Comparison of ENCODE assay signal across 8 cellular contexts in genomic region chr15:88465633-88466219, GRCh38. TPM values are rescaled to one million over a fixed set of nuclear protein-coding genes. Genes with fewer than 3 reads are reported as not detected.
DNase-seq lines count a peak whose midpoint lies in the region; ATAC-seq and TF ChIP-seq lines count a peak whose summit lies in the region.

No MANE protein-coding gene starts in this region.

- no peaks in the 10 kb centered on the region for H3K9me3 ChIP-seq in spleen

- peak overlapping the region in 1 of 8 donors; percentile 1 for H3K27ac ChIP-seq in spleen

- intact Hi-C loops in activated naive CD4-positive, alpha-beta T cell treated with anti-CD3 and anti-CD28 coated beads for 36 hours (cut with micrococcal nuclease): loop anchor here (5.0 kb wide), 3 partner anchors 208 to 432 kb away; partner anchors contain the start of genes HAPLN3 and NTRK3
- intact Hi-C loops in spleen (cut with DNase I; ENCODE audit: low total_unique reads): no loop called here

- H3K27me3 ChIP-seq in spleen (replicated peaks in 1 of 7): no peaks in the 10 kb centered on the region

- peaks cover 32% of the 10 kb centered on the region for H3K36me3 Mint-ChIP-seq in activated naive CD4-positive, alpha-beta T cell treated with anti-CD3 and anti-CD28 coated beads for 36 hours (ENCODE audit: low read depth)
- H3K36me3 Mint-ChIP-seq in T-cell: peaks cover 20% of the 10 kb centered on the region
- H3K36me3 Mint-ChIP-seq in stimulated activated naive B cell treated with anti-CD40 and anti-IgM and Interleukin-4, amounts not matched to agents 10 μg/mL and 1 μg/mL and 100 μg/mL, for 72 hours: peaks cover 11 to 30% of the 10 kb centered on the region in 2 donors

- peaks cover 0 to 64% (median 42%) of the 10 kb centered on the region in 6 donors for H3K36me3 ChIP-seq in spleen

- no peaks in the 10 kb centered on the region for H3K27me3 Mint-ChIP-seq in activated naive CD4-positive, alpha-beta T cell treated with anti-CD3 and anti-CD28 coated beads for 36 hours (ENCODE audit: low read depth)
- no peaks in the 10 kb centered on the region for H3K27me3 Mint-ChIP-seq in T-cell
- H3K27me3 Mint-ChIP-seq in stimulated activated naive B cell treated with anti-CD40 and anti-IgM and Interleukin-4, amounts not matched to agents 10 μg/mL and 1 μg/mL and 100 μg/mL, for 72 hours: no peaks in the 10 kb centered on the region

- CTCF ChIA-PET in activated naive CD4-positive, alpha-beta T cell treated with anti-CD3 and anti-CD28 coated beads for 36 hours (lab: Charles Lee): interaction anchor here (0.8 to 1.6 kb wide), 3 partner anchors 10 to 221 kb away, joined by 4 to 6 read pairs (median 4); no protein-coding TSS in a partner anchor
- CTCF ChIA-PET in T-cell (lab: Charles Lee): interaction anchor here in 1 of 2 donors (1.2 kb wide), 1 partner anchor 11 kb away, joined by 4 read pairs; no protein-coding TSS in a partner anchor

- peaks cover 29 to 64% (median 44%) of the 10 kb centered on the region in 6 donors for H3K4me1 ChIP-seq in spleen

- TF ChIP-seq CTCF in fibroblast of the aortic adventitia (IDR thresholded peaks at IDR 0.05; ENCODE audit: insufficient read depth, low read length): no peak
- no peak for TF ChIP-seq CTCF in spleen (IDR thresholded peaks at IDR 0.05 in 8 of 11, conservative IDR thresholded peaks at IDR 0.05 in 3 of 11)

- ATAC-seq in T-cell (replicated peaks in 1 of 4) (no peak), GM19035 (IDR thresholded peaks at IDR 0.05; ENCODE audit: unreplicated experiment) (no peak), HG03520 (IDR thresholded peaks at IDR 0.05; ENCODE audit: unreplicated experiment) (no peak)
- ATAC-seq in stimulated activated naive B cell treated with anti-CD40 and anti-IgM and Interleukin-4, amounts not matched to agents 10 μg/mL and 1 μg/mL and 100 μg/mL, for 72 hours (replicated peaks): no peak

- TF ChIP-seq POLR2A in spleen (IDR thresholded peaks at IDR 0.05): no peak

- H3K27ac Mint-ChIP-seq in activated naive CD4-positive, alpha-beta T cell treated with anti-CD3 and anti-CD28 coated beads for 36 hours: peak overlapping the region; percentile 77
- no peak overlapping the region for H3K27ac Mint-ChIP-seq in T-cell
- peak overlapping the region; percentile 59 for H3K27ac Mint-ChIP-seq in stimulated activated naive B cell treated with anti-CD40 and anti-IgM and Interleukin-4, amounts not matched to agents 10 μg/mL and 1 μg/mL and 100 μg/mL, for 72 hours

- H3K4me3 ChIP-seq in fibroblast of the aortic adventitia (ENCODE audit: low read depth, low read length) (no peak overlapping the region), spleen (peak overlapping the region in 2 of 8 donors; percentile 85 to 91)

- peaks cover 25% of the 10 kb centered on the region for H3K4me1 Mint-ChIP-seq in activated naive CD4-positive, alpha-beta T cell treated with anti-CD3 and anti-CD28 coated beads for 36 hours (ENCODE audit: low read depth)
- peaks cover 15 to 37% (median 37%) of the 10 kb centered on the region in 3 donors for H3K4me1 Mint-ChIP-seq in T-cell
- H3K4me1 Mint-ChIP-seq in stimulated activated naive B cell treated with anti-CD40 and anti-IgM and Interleukin-4, amounts not matched to agents 10 μg/mL and 1 μg/mL and 100 μg/mL, for 72 hours: peaks cover 14 to 26% of the 10 kb centered on the region in 2 donors

- WGBS in spleen, 5 donors: 83 to 94% (median 89%) methylated on average over 4 of the region's 4 CpGs

- POLR2A ChIA-PET in T-cell (lab: Charles Lee): no interaction called here

- H3K4me3 Mint-ChIP-seq in activated naive CD4-positive, alpha-beta T cell treated with anti-CD3 and anti-CD28 coated beads for 36 hours: peak overlapping the region; percentile 91
- H3K4me3 Mint-ChIP-seq in T-cell: peak overlapping the region; percentile 87 to 94 (median 93)
- H3K4me3 Mint-ChIP-seq in stimulated activated naive B cell treated with anti-CD40 and anti-IgM and Interleukin-4, amounts not matched to agents 10 μg/mL and 1 μg/mL and 100 μg/mL, for 72 hours: peak overlapping the region; percentile 25 to 97

- DNase-seq in activated naive CD4-positive, alpha-beta T cell treated with anti-CD3 and anti-CD28 coated beads for 36 hours: peak; percentile 45
- DNase-seq in activated naive CD4-positive, alpha-beta T cell (lab: John Stamatoyannopoulos, UW): no peak
- DNase-seq in T-cell: no peak
- DNase-seq in fibroblast of the aortic adventitia (ENCODE audit: low read depth): peak; percentile 30
- no peak for DNase-seq in stimulated activated naive B cell treated with anti-CD40 and anti-IgM and Interleukin-4, amounts not matched to agents 10 μg/mL and 1 μg/mL and 100 μg/mL, for 72 hours
- DNase-seq in spleen: no peak

- no peaks in the 10 kb centered on the region for H3K9me3 Mint-ChIP-seq in activated naive CD4-positive, alpha-beta T cell treated with anti-CD3 and anti-CD28 coated beads for 36 hours
- H3K9me3 Mint-ChIP-seq in T-cell: no peaks in the 10 kb centered on the region
- no peaks in the 10 kb centered on the region for H3K9me3 Mint-ChIP-seq in stimulated activated naive B cell treated with anti-CD40 and anti-IgM and Interleukin-4, amounts not matched to agents 10 μg/mL and 1 μg/mL and 100 μg/mL, for 72 hours

RNA-seq across cellular contexts. Expression of gene MRPL46, which starts 1.5 kb away (rescaled TPM):
- 10 to 100 TPM; 29.1 to 29.2 TPM for total RNA-seq in activated naive CD4-positive, alpha-beta T cell treated with anti-CD3 and anti-CD28 coated beads for 36 hours
- 10 to 100 TPM; 12.0 to 26.4 (median 21.0) TPM for total RNA-seq in T-cell
- total RNA-seq in fibroblast of the aortic adventitia (ENCODE audit: low replicate concordance): 8.5 and 16.4 TPM in 2 replicates
- 10 to 100 TPM; 16.2 to 21.4 (median 19.5) TPM for total RNA-seq in spleen
- polyA plus RNA-seq in spleen: 10 to 100 TPM; 23.1 to 37.3 (median 29.2) TPM

RNA-seq across cellular contexts. Expression of gene MRPS11, which starts 1.8 kb away (rescaled TPM):
- total RNA-seq in activated naive CD4-positive, alpha-beta T cell treated with anti-CD3 and anti-CD28 coated beads for 36 hours: 10 to 100 TPM; 50.3 to 57.1 TPM
- total RNA-seq in T-cell (10 to 100 TPM; 16.7 to 33.0 (median 27.4) TPM), fibroblast of the aortic adventitia (ENCODE audit: low replicate concordance) (16.1 and 28.8 TPM in 2 replicates), spleen (10 to 100 TPM; 24.6 to 38.0 (median 31.5) TPM)
- polyA plus RNA-seq in spleen: 10 to 100 TPM; 39.6 to 42.2 (median 40.1) TPM

Comparison
In these comparisons a context has a peak if more than half of its experiments do, and no peak if none do; other contexts are left out.
1. DNase-seq: peak in activated naive CD4-positive, alpha-beta T cell treated with anti-CD3 and anti-CD28 coated beads for 36 hours (single experiment) and fibroblast of the aortic adventitia (single experiment); none in activated naive CD4-positive, alpha-beta T cell (0 of 4), T-cell (0 of 34), stimulated activated naive B cell treated with anti-CD40 and anti-IgM and Interleukin-4, amounts not matched to agents 10 μg/mL and 1 μg/mL and 100 μg/mL, for 72 hours (single experiment) and spleen (single experiment).
2. H3K27ac Mint-ChIP-seq: peak in activated naive CD4-positive, alpha-beta T cell treated with anti-CD3 and anti-CD28 coated beads for 36 hours (single experiment) and stimulated activated naive B cell treated with anti-CD40 and anti-IgM and Interleukin-4, amounts not matched to agents 10 μg/mL and 1 μg/mL and 100 μg/mL, for 72 hours (single experiment); none in T-cell (0 of 2).
3. Peak in every context shown above with its lines, with median percentiles within 50 percentile points of each other: H3K4me3 Mint-ChIP-seq.